Comparison of ENCODE assay signal across 13 cellular contexts in genomic region chr6:98824907-98825601, GRCh38. TPM values are rescaled to one million over a fixed set of nuclear protein-coding genes. Genes with fewer than 3 reads are reported as not detected.
DNase-seq lines count a peak whose midpoint lies in the region; ATAC-seq and TF ChIP-seq lines count a peak whose summit lies in the region.
"Had no signal": no experiment of that assay in that cellular context is flagged by ENCODE, and none has a peak within 500 bp of the region (broad histone marks: within the 10 kb centered on the region; RNA-seq: fewer than 3 reads in every experiment).

No MANE protein-coding gene starts in this region.

- DNase-seq in T-helper 1 cell (no peak), gastrocnemius medialis (no peak), Peyer's patch (no peak), breast epithelium (ENCODE audit: low spot score in 2 of 2) (no peak)
- no peak for DNase-seq in activated naive CD8-positive, alpha-beta T cell treated with anti-CD3 and anti-CD28 coated beads for 36 hours
- DNase-seq: activated CD4-positive, alpha-beta T cell treated with anti-CD3 and anti-CD28 coated beads, Interleukin-2, amount 50 U/mL, for 1 hour; DND-41; MV-4-11; SJCRH30; stimulated activated naive CD4-positive, alpha-beta T cell treated with Interleukin-2 at 50 U/mL for 16 hours had no signal

- H3K4me3 ChIP-seq in iPS-15b (ENCODE audit: low read depth, low read length) (peak overlapping the region; percentile 81), gastrocnemius medialis (peak overlapping the region in 3 of 4 donors; percentile 28 to 45 (median 33)), Peyer's patch (no peak overlapping the region), breast epithelium (peak overlapping the region in 1 of 3 donors; percentile 47)
- H3K4me3 ChIP-seq: SJCRH30 had no signal

- H3K4me1 ChIP-seq in iPS-15b (ENCODE audit: control insufficient read depth, insufficient read depth, low read length) = peaks cover 17% of the 10 kb centered on the region
- peaks cover 18 to 25% of the 10 kb centered on the region in 2 donors for H3K4me1 ChIP-seq in gastrocnemius medialis
- peaks cover 0 to 23% (median 0%) of the 10 kb centered on the region in 4 donors for H3K4me1 ChIP-seq in Peyer's patch
- no peaks in the 10 kb centered on the region for H3K4me1 ChIP-seq in breast epithelium
- H3K4me1 ChIP-seq: SJCRH30 had no signal

- H3K27ac ChIP-seq in gastrocnemius medialis (no peak overlapping the region), Peyer's patch (no peak overlapping the region), breast epithelium (no peak overlapping the region)
- H3K27ac ChIP-seq: SJCRH30 had no signal

- no peak for TF ChIP-seq CTCF in gastrocnemius medialis (IDR thresholded peaks at IDR 0.05 in 4 of 5, conservative IDR thresholded peaks at IDR 0.05 in 1 of 5)
- TF ChIP-seq CTCF in Peyer's patch (IDR thresholded peaks at IDR 0.05) = no peak
- no peak for TF ChIP-seq CTCF in breast epithelium (IDR thresholded peaks at IDR 0.05)

- H3K27me3 ChIP-seq in iPS-15b (ENCODE audit: control insufficient read depth, insufficient read depth, low read length) = peaks cover 98% of the 10 kb centered on the region
- H3K27me3 ChIP-seq in gastrocnemius medialis = peaks cover 72 to 90% (median 80%) of the 10 kb centered on the region in 3 donors
- H3K27me3 ChIP-seq in Peyer's patch = peaks cover 0 to 63% of the 10 kb centered on the region in 2 donors
- peaks cover 14 to 73% of the 10 kb centered on the region in 2 donors for H3K27me3 ChIP-seq in breast epithelium

- TF ChIP-seq POLR2A in gastrocnemius medialis (IDR thresholded peaks at IDR 0.05) = no peak
- no peak for TF ChIP-seq POLR2A in Peyer's patch (IDR thresholded peaks at IDR 0.05)
- no peak for TF ChIP-seq POLR2A in breast epithelium (IDR thresholded peaks at IDR 0.05)

- peaks cover 93% of the 10 kb centered on the region for H3K27me3 Mint-ChIP-seq in T-helper 1 cell treated with Interleukin-12 subunit alpha and Interleukin-12 subunit beta and Interleukin-4 antibody, amounts not matched to agents 30 μg/mL and 1 μg/mL, for 36 hours (ENCODE audit: low read depth)
- H3K27me3 Mint-ChIP-seq in activated naive CD8-positive, alpha-beta T cell treated with anti-CD3 and anti-CD28 coated beads for 36 hours = peaks cover 90% of the 10 kb centered on the region

- H3K36me3 ChIP-seq in iPS-15b (ENCODE audit: control insufficient read depth, insufficient read depth, low read length) = no peaks in the 10 kb centered on the region
- H3K36me3 ChIP-seq in gastrocnemius medialis = no peaks in the 10 kb centered on the region
- H3K36me3 ChIP-seq in Peyer's patch = no peaks in the 10 kb centered on the region
- no peaks in the 10 kb centered on the region for H3K36me3 ChIP-seq in breast epithelium
- H3K36me3 ChIP-seq: SJCRH30 had no signal

- ATAC-seq in gastrocnemius medialis = no peak
- ATAC-seq in esophagus mucosa = no peak

- H3K4me3 Mint-ChIP-seq in T-helper 1 cell treated with Interleukin-12 subunit alpha and Interleukin-12 subunit beta and Interleukin-4 antibody, amounts not matched to agents 30 μg/mL and 1 μg/mL, for 36 hours = peak overlapping the region; percentile 68
- H3K4me3 Mint-ChIP-seq in activated naive CD8-positive, alpha-beta T cell treated with anti-CD3 and anti-CD28 coated beads for 36 hours = peak overlapping the region; percentile 27

- no peaks in the 10 kb centered on the region for H3K9me3 Mint-ChIP-seq in T-helper 1 cell treated with Interleukin-12 subunit alpha and Interleukin-12 subunit beta and Interleukin-4 antibody, amounts not matched to agents 30 μg/mL and 1 μg/mL, for 36 hours
- no peaks in the 10 kb centered on the region for H3K9me3 Mint-ChIP-seq in activated naive CD8-positive, alpha-beta T cell treated with anti-CD3 and anti-CD28 coated beads for 36 hours

- intact Hi-C loops in gastrocnemius medialis (cut with DNase I; ENCODE audit: low total_unique reads) = no loop called here
- intact Hi-C loops in breast epithelium (cut with DNase I; ENCODE audit: low total_unique reads) = no loop called here

- H3K9me3 ChIP-seq in iPS-15b (ENCODE audit: control insufficient read depth, insufficient read depth, low read length) (no peaks in the 10 kb centered on the region), gastrocnemius medialis (no peaks in the 10 kb centered on the region), Peyer's patch (no peaks in the 10 kb centered on the region), breast epithelium (no peaks in the 10 kb centered on the region)
- H3K9me3 ChIP-seq: SJCRH30 had no signal

- no peaks in the 10 kb centered on the region for H3K36me3 Mint-ChIP-seq in T-helper 1 cell treated with Interleukin-12 subunit alpha and Interleukin-12 subunit beta and Interleukin-4 antibody, amounts not matched to agents 30 μg/mL and 1 μg/mL, for 36 hours (ENCODE audit: low read depth)
- no peaks in the 10 kb centered on the region for H3K36me3 Mint-ChIP-seq in activated naive CD8-positive, alpha-beta T cell treated with anti-CD3 and anti-CD28 coated beads for 36 hours

- H3K27ac Mint-ChIP-seq in T-helper 1 cell treated with Interleukin-12 subunit alpha and Interleukin-12 subunit beta and Interleukin-4 antibody, amounts not matched to agents 30 μg/mL and 1 μg/mL, for 36 hours = peak overlapping the region; percentile 50
- H3K27ac Mint-ChIP-seq in activated naive CD8-positive, alpha-beta T cell treated with anti-CD3 and anti-CD28 coated beads for 36 hours = no peak overlapping the region

- in situ Hi-C loops in gastrocnemius medialis (cut with MboI; ENCODE audit: low sequenced_read_pairs in 4 of 4) = loop anchor here in 1 of 4 donors (25.0 kb wide), 1 partner anchor 1338 kb away; no protein-coding TSS in a partner anchor

- H3K9ac ChIP-seq in iPS-15b (ENCODE audit: low read depth, low read length) = no peak overlapping the region

- peaks cover 13% of the 10 kb centered on the region for H3K4me1 Mint-ChIP-seq in T-helper 1 cell treated with Interleukin-12 subunit alpha and Interleukin-12 subunit beta and Interleukin-4 antibody, amounts not matched to agents 30 μg/mL and 1 μg/mL, for 36 hours (ENCODE audit: low read depth)
- H3K4me1 Mint-ChIP-seq in activated naive CD8-positive, alpha-beta T cell treated with anti-CD3 and anti-CD28 coated beads for 36 hours = peaks cover 30% of the 10 kb centered on the region

RNA-seq across cellular contexts. Expression of gene POU3F2, which starts 9.3 kb away (rescaled TPM):
- total RNA-seq in activated naive CD8-positive, alpha-beta T cell treated with anti-CD3 and anti-CD28 coated beads for 36 hours = not detected
- total RNA-seq in gastrocnemius medialis = under 1 TPM in 1 of 4 donors, not detected in 3; 0.07 TPM
- not detected for total RNA-seq in Peyer's patch
- total RNA-seq in breast epithelium = not detected
- not detected for total RNA-seq in esophagus mucosa

Comparison
In these comparisons a context has a peak if more than half of its experiments do, and no peak if none do; other contexts are left out.
1. H3K4me3 ChIP-seq: peak in iPS-15b (single experiment) and gastrocnemius medialis (3 of 4); none in Peyer's patch (0 of 4).